In the genomic region with DNA sequence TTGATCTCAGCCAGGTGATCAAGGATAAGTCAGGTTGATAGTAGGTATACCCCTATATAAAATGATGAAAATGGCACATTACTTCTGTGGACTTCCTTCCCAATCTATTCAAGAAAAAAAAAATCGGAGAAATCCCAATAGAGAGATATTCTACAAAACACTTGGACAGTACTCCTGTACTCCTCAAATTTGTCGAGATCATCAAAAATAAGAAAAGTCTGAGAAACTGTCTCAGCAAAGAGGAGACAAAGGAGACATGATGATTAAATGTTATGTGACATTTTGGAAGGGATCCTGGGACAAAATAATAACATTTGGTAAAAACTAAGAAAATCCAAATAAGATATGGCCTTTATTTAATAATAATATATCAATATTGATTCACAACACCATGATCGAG, we compare ENCODE assay signal across 31 cellular contexts.
"Had no signal": no experiment of that assay in that cellular context is flagged by ENCODE, and none has a peak within 500 bp of the region (broad histone marks: within the 10 kb centered on the region; RNA-seq: fewer than 3 reads in every experiment).

No MANE protein-coding gene starts in this region.

- H3K36me3 ChIP-seq: neural progenitor cell, ovary, spleen, suprapubic skin, tibial artery, transverse colon, upper lobe of right lung, uterus had no signal

- H3K4me1 Mint-ChIP-seq: natural killer cell; neural progenitor cell; stimulated activated memory B cell treated with anti-CD40 and anti-IgM and Interleukin-4, amounts not matched to agents 10 μg/mL and 1 μg/mL and 100 μg/mL, for 72 hours; stimulated activated naive CD8-positive, alpha-beta T cell treated with anti-CD3 and anti-CD28 coated beads, Interleukin-15, amount 100 ng/mL, for 72 hours had no signal

- H3K27me3 ChIP-seq: neural progenitor cell, ovary, spleen, suprapubic skin, testis, tibial artery, transverse colon, upper lobe of right lung, uterus had no signal

- H3K27ac ChIP-seq: neural progenitor cell, ovary, parathyroid adenoma, psoas muscle, skin epidermis, spleen, suprapubic skin, testis, tibial artery, transverse colon, upper lobe of right lung, uterus had no signal

- H3K36me3 Mint-ChIP-seq: natural killer cell; neural progenitor cell; stimulated activated memory B cell treated with anti-CD40 and anti-IgM and Interleukin-4, amounts not matched to agents 10 μg/mL and 1 μg/mL and 100 μg/mL, for 72 hours; type B pancreatic cell had no signal

- H3K4me1 ChIP-seq: neural progenitor cell, psoas muscle, spleen, suprapubic skin, testis, tibial artery, transverse colon, upper lobe of right lung, uterus had no signal

- H3K27me3 Mint-ChIP-seq: progenitor cell of endocrine pancreas; stimulated activated memory B cell treated with anti-CD40 and anti-IgM and Interleukin-4, amounts not matched to agents 10 μg/mL and 1 μg/mL and 100 μg/mL, for 72 hours had no signal

- H3K9ac ChIP-seq: neural progenitor cell, parathyroid adenoma had no signal

- H3K9me3 Mint-ChIP-seq: natural killer cell; neural progenitor cell; stimulated activated naive CD8-positive, alpha-beta T cell treated with anti-CD3 and anti-CD28 coated beads, Interleukin-15, amount 100 ng/mL, for 72 hours; type B pancreatic cell had no signal

- DNase-seq: natural killer cell; occipital lobe; ovary; posterior cingulate gyrus; psoas muscle; right cardiac atrium; spleen; stimulated activated CD4-positive, alpha-beta T cell treated with anti-CD3 and anti-CD28 coated beads, Interleukin-12 subunit alpha, Interleukin-12 subunit beta, amount 100 ng/mL, for 4 hours; stimulated activated CD4-positive, alpha-beta T cell treated with anti-CD3 and anti-CD28 coated beads, Interleukin-1b, Interleukin-23, amount 100 ng/mL, for 48 hours; stimulated activated CD4-positive, alpha-beta T cell treated with anti-CD3 and anti-CD28 coated beads, Interleukin-4, amount 100 ng/mL, for 1 hour; stimulated activated CD4-positive, alpha-beta T cell treated with anti-CD3 and anti-CD28 coated beads, Interleukin-4, amount 100 ng/mL, for 4 hours; stimulated activated CD8-positive, alpha-beta memory T cell treated with anti-CD3 and anti-CD28 coated beads, Interleukin-4, amount 100 ng/mL, for 48 hours; stimulated activated naive CD4-positive, alpha-beta T cell; stimulated activated naive CD8-positive, alpha-beta T cell treated with anti-CD3 and anti-CD28 coated beads, Interleukin-15, amount 100 ng/mL, for 72 hours; stimulated activated naive CD8-positive, alpha-beta T cell treated with anti-CD3 and anti-CD28 coated beads, Interleukin-15, Interleukin-2, amounts not matched to agents 100 U/mL and 50 U/mL, for 24 hours; substantia nigra; testis; tibial artery; transverse colon; upper lobe of right lung; uterus had no signal

- H3K9me3 ChIP-seq: ovary, psoas muscle, spleen, suprapubic skin, testis, tibial artery, transverse colon, upper lobe of right lung, uterus had no signal

- H3K27ac Mint-ChIP-seq: natural killer cell; nephron; neural progenitor cell; progenitor cell of endocrine pancreas; stimulated activated memory B cell treated with anti-CD40 and anti-IgM and Interleukin-4, amounts not matched to agents 10 μg/mL and 1 μg/mL and 100 μg/mL, for 72 hours; stimulated activated naive CD8-positive, alpha-beta T cell treated with anti-CD3 and anti-CD28 coated beads, Interleukin-15, amount 100 ng/mL, for 72 hours; type B pancreatic cell had no signal

- H3K4me3 Mint-ChIP-seq: natural killer cell; nephron; neural progenitor cell; stimulated activated memory B cell treated with anti-CD40 and anti-IgM and Interleukin-4, amounts not matched to agents 10 μg/mL and 1 μg/mL and 100 μg/mL, for 72 hours; stimulated activated naive CD8-positive, alpha-beta T cell treated with anti-CD3 and anti-CD28 coated beads, Interleukin-15, amount 100 ng/mL, for 72 hours; type B pancreatic cell had no signal

- H3K4me3 ChIP-seq: neural progenitor cell, ovary, psoas muscle, skin epidermis, smooth muscle cell, spleen, suprapubic skin, testis, tibial artery, transverse colon, upper lobe of right lung, uterus had no signal

- H3K79me2 ChIP-seq: parathyroid adenoma had no signal

- H3K4me2 ChIP-seq: neural progenitor cell, smooth muscle cell had no signal

- H2AFZ ChIP-seq: neural progenitor cell, parathyroid adenoma had no signal

- ATAC-seq: natural killer cell; psoas muscle; right cardiac atrium; sciatic nerve; stimulated activated memory B cell treated with anti-CD40 and anti-IgM and Interleukin-4, amounts not matched to agents 10 μg/mL and 1 μg/mL and 100 μg/mL, for 72 hours; stimulated activated naive CD8-positive, alpha-beta T cell treated with anti-CD3 and anti-CD28 coated beads, Interleukin-15, amount 100 ng/mL, for 72 hours; stimulated activated naive CD8-positive, alpha-beta T cell treated with anti-CD3 and anti-CD28 coated beads, Interleukin-15, Interleukin-2, amounts not matched to agents 100 U/mL and 50 U/mL, for 24 hours; upper lobe of right lung had no signal
